ENCODE assay signal across 17 cellular contexts in the genomic region with DNA sequence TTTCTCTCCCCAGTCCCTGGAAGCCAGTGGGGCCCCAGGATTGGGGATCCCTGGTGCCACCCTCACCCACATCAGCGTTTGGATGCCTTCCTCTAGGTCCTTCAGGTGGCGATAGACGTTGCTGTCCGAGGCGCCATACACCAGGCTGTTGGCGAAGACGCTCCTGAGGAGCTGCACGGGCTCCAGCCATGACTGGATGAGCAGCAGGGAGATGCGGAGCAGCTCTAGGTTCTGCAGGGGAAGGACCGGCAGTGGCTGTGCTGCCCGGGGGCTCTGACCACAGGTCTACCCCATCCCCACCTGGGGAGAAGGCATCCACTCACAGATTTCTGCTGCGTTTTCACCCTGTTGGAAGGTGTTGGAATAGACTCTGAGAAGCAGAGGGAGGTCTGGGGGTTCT. TPM values are rescaled to one million over a fixed set of nuclear protein-coding genes. Genes with fewer than 3 reads are reported as not detected.
A peak's percentile ranks its signal among the peaks of the same experiment; 100 is the strongest.
DNase-seq lines count a peak whose midpoint lies in the region; ATAC-seq and TF ChIP-seq lines count a peak whose summit lies in the region.
"Had no signal": no experiment of that assay in that cellular context is flagged by ENCODE, and none has a peak within 500 bp of the region (broad histone marks: within the 10 kb centered on the region; RNA-seq: fewer than 3 reads in every experiment).

No MANE protein-coding gene starts in this region.

- DNase-seq in GM23338 (ENCODE audit: low spot score) (no peak), endodermal cell (peak; percentile 71), neural progenitor cell (ENCODE audit: low spot score) (no peak)
- no peak for DNase-seq in activated CD4-positive, alpha-beta T cell treated with anti-CD3 and anti-CD28 coated beads for 36 hours
- DNase-seq: ACHN; BE2C; C1 segment of cervical spinal cord; CD4-positive, CD25-positive, alpha-beta regulatory T cell; CD8-positive, alpha-beta memory T cell; COR-L47; GM23248; Kasumi-1; KG1 had no signal

- peaks cover 14% of the 10 kb centered on the region; the same call in 1 of the 2 replicates for H3K4me1 ChIP-seq in GM23338 (ENCODE audit: insufficient read depth)
- no peaks in the 10 kb centered on the region for H3K4me1 ChIP-seq in endodermal cell (ENCODE audit: control insufficient read depth, insufficient read depth, low read length)
- H3K4me1 ChIP-seq in neural progenitor cell, result no peaks in the 10 kb centered on the region

- CTCF ChIA-PET in activated CD4-positive, alpha-beta T cell treated with anti-CD3 and anti-CD28 coated beads for 36 hours (lab: Charles Lee), result interaction anchor here (0.6 to 1.1 kb wide), 5 partner anchors 11 to 253 kb away, joined by 3 to 7 read pairs (median 4); no protein-coding TSS in a partner anchor

- WGBS in endodermal cell (ENCODE audit: insufficient coverage in 1 of 2, insufficient read length in 1 of 2), 2 experiments, result 92 to 95% methylated on average over 4 to 12 of the region's 12 CpGs

- H3K9me2 ChIP-seq in GM23338 (ENCODE audit: insufficient read depth), result no peaks in the 10 kb centered on the region

- H3K4me2 ChIP-seq in GM23338 (peak overlapping the region; percentile 49; the same call in 1 of the 2 replicates), neural progenitor cell (no peak overlapping the region)

- H3K27ac Mint-ChIP-seq in GM23338 (no peak overlapping the region), endodermal cell (no peak overlapping the region), neural progenitor cell (no peak overlapping the region)
- H3K27ac Mint-ChIP-seq in activated CD4-positive, alpha-beta T cell treated with anti-CD3 and anti-CD28 coated beads for 36 hours, result no peak overlapping the region
- H3K27ac Mint-ChIP-seq: CD4-positive, CD25-positive, alpha-beta regulatory T cell; CD8-positive, alpha-beta memory T cell had no signal

- H3K4me3 ChIP-seq in GM23338, result peak overlapping the region; percentile 24; the same call in 1 of the 2 replicates
- H3K4me3 ChIP-seq in endodermal cell (ENCODE audit: low read length), result no peak overlapping the region
- no peak overlapping the region for H3K4me3 ChIP-seq in neural progenitor cell
- H3K4me3 ChIP-seq: GM23248 had no signal

- H2AFZ ChIP-seq in GM23338 (peak overlapping the region; percentile 95), neural progenitor cell (replicated peaks) (peak overlapping the region; percentile 87)
- H2AFZ ChIP-seq: GM23248 had no signal

- intact Hi-C loops in activated CD4-positive, alpha-beta T cell treated with anti-CD3 and anti-CD28 coated beads for 36 hours (cut with DNase I, micrococcal nuclease), result no loop called here

- H3K9me3 ChIP-seq in endodermal cell (ENCODE audit: control insufficient read depth, low read length) (no peaks in the 10 kb centered on the region), neural progenitor cell (ENCODE audit: low read depth) (no peaks in the 10 kb centered on the region)
- H3K9me3 ChIP-seq: BE2C had no signal

- H3F3A ChIP-seq in GM23338 (replicated peaks; ENCODE audit: low read depth) (no peaks in the 10 kb centered on the region), neural progenitor cell (ENCODE audit: low read depth) (peaks cover 4% of the 10 kb centered on the region)

- H4K20me1 ChIP-seq in GM23338 (replicated peaks; ENCODE audit: insufficient read depth) (no peaks in the 10 kb centered on the region), neural progenitor cell (ENCODE audit: low read depth) (no peaks in the 10 kb centered on the region)

- no peak overlapping the region for H3K27ac ChIP-seq in GM23338 (ENCODE audit: low read depth)
- H3K27ac ChIP-seq in endodermal cell (ENCODE audit: low read depth, low read length), result no peak overlapping the region
- no peak overlapping the region for H3K27ac ChIP-seq in neural progenitor cell
- H3K27ac ChIP-seq: GM23248 had no signal

- POLR2A ChIA-PET in activated CD4-positive, alpha-beta T cell treated with anti-CD3 and anti-CD28 coated beads for 36 hours (lab: Charles Lee), result no interaction called here

- H3K4me1 Mint-ChIP-seq in GM23338 (peaks cover 16% of the 10 kb centered on the region), endodermal cell (peaks cover 10% of the 10 kb centered on the region), neural progenitor cell (no peaks in the 10 kb centered on the region)
- H3K4me1 Mint-ChIP-seq in activated CD4-positive, alpha-beta T cell treated with anti-CD3 and anti-CD28 coated beads for 36 hours, result no peaks in the 10 kb centered on the region

- H3K36me3 ChIP-seq in GM23338 (ENCODE audit: insufficient read depth) (no peaks in the 10 kb centered on the region), endodermal cell (ENCODE audit: control insufficient read depth, insufficient read depth, low read length) (no peaks in the 10 kb centered on the region), neural progenitor cell (no peaks in the 10 kb centered on the region)
- H3K36me3 ChIP-seq: BE2C had no signal

- H3K27me3 Mint-ChIP-seq in GM23338 (ENCODE audit: insufficient read depth, low read depth, poor library complexity) (peaks cover 3% of the 10 kb centered on the region), endodermal cell (ENCODE audit: insufficient read depth) (peaks cover 13% of the 10 kb centered on the region), neural progenitor cell (ENCODE audit: insufficient read depth, low read depth) (peaks cover 8% of the 10 kb centered on the region)
- H3K27me3 Mint-ChIP-seq in activated CD4-positive, alpha-beta T cell treated with anti-CD3 and anti-CD28 coated beads for 36 hours, result no peaks in the 10 kb centered on the region

- H3K4me3 Mint-ChIP-seq in GM23338, result peak overlapping the region; percentile 30; the same call in 1 of the 3 replicates
- H3K4me3 Mint-ChIP-seq in endodermal cell, result peak overlapping the region; percentile 33
- H3K4me3 Mint-ChIP-seq in neural progenitor cell, result no peak overlapping the region
- no peak overlapping the region for H3K4me3 Mint-ChIP-seq in activated CD4-positive, alpha-beta T cell treated with anti-CD3 and anti-CD28 coated beads for 36 hours
- H3K4me3 Mint-ChIP-seq: CD4-positive, CD25-positive, alpha-beta regulatory T cell; CD8-positive, alpha-beta memory T cell; H9 had no signal

- ATAC-seq in GM23338, result no peak
- ATAC-seq in activated CD4-positive, alpha-beta T cell treated with anti-CD3 and anti-CD28 coated beads for 36 hours, result no peak
- ATAC-seq in HG03354 (IDR thresholded peaks at IDR 0.05; ENCODE audit: poor library complexity, severe bottlenecking, unreplicated experiment), result no peak
- ATAC-seq in HG03135 (IDR thresholded peaks at IDR 0.05; ENCODE audit: unreplicated experiment), result no peak

- H3K79me2 ChIP-seq in GM23338 (replicated peaks; ENCODE audit: insufficient read depth), result no peaks in the 10 kb centered on the region
- H3K79me2 ChIP-seq in neural progenitor cell (ENCODE audit: low read depth), result no peaks in the 10 kb centered on the region

- H3K36me3 Mint-ChIP-seq in GM23338 (ENCODE audit: low read depth), result no peaks in the 10 kb centered on the region
- no peaks in the 10 kb centered on the region for H3K36me3 Mint-ChIP-seq in endodermal cell (ENCODE audit: low read depth)
- no peaks in the 10 kb centered on the region for H3K36me3 Mint-ChIP-seq in neural progenitor cell
- H3K36me3 Mint-ChIP-seq in activated CD4-positive, alpha-beta T cell treated with anti-CD3 and anti-CD28 coated beads for 36 hours (ENCODE audit: low read depth), result no peaks in the 10 kb centered on the region
- H3K36me3 Mint-ChIP-seq: CD4-positive, CD25-positive, alpha-beta regulatory T cell; CD8-positive, alpha-beta memory T cell had no signal

- H3K9ac ChIP-seq in endodermal cell (ENCODE audit: extremely low read depth, low read length, poor library complexity, severe bottlenecking), result no peak overlapping the region
- no peak overlapping the region for H3K9ac ChIP-seq in neural progenitor cell
- H3K9ac ChIP-seq: GM23248 had no signal

- H3K27me3 ChIP-seq in GM23338 (ENCODE audit: insufficient read depth) (no peaks in the 10 kb centered on the region), endodermal cell (ENCODE audit: control insufficient read depth, insufficient read depth, low read length, poor library complexity, severe bottlenecking) (peaks cover 6% of the 10 kb centered on the region), neural progenitor cell (no peaks in the 10 kb centered on the region)
- H3K27me3 ChIP-seq: BE2C had no signal

- H3K9me3 Mint-ChIP-seq in GM23338 (no peaks in the 10 kb centered on the region; the same call in 2 of the 3 replicates), endodermal cell (no peaks in the 10 kb centered on the region), neural progenitor cell (no peaks in the 10 kb centered on the region)
- H3K9me3 Mint-ChIP-seq in activated CD4-positive, alpha-beta T cell treated with anti-CD3 and anti-CD28 coated beads for 36 hours (ENCODE audit: low read depth), result no peaks in the 10 kb centered on the region
- H3K9me3 Mint-ChIP-seq: CD4-positive, CD25-positive, alpha-beta regulatory T cell; CD8-positive, alpha-beta memory T cell; H9 had no signal

- no peak for TF ChIP-seq CTCF in GM23338 (conservative IDR thresholded peaks at IDR 0.05; ENCODE audit: low read depth in 2 of 2)
- no peak for TF ChIP-seq CTCF in endodermal cell (conservative IDR thresholded peaks at IDR 0.05)
- TF ChIP-seq CTCF in neural progenitor cell (IDR thresholded peaks at IDR 0.05), result no peak

RNA-seq across cellular contexts. Expression of a gene that starts 1.0 kb away (rescaled TPM):
- total RNA-seq in GM23338 (2014; rRNA removed; shearing (Covaris generic)), result 0.27 and 0.59 TPM in 2 replicates
- polyA plus RNA-seq in GM23338 (2016; fragmentation: Nextera tagmentation; extraction: Ambion mirVana), result 2.3 TPM in 2 replicates
- total RNA-seq in endodermal cell (under 1 TPM; 0.42 to 0.49 TPM), neural progenitor cell (ENCODE audit: low replicate concordance) (not detected in 2 replicates)
- not detected for polyA plus RNA-seq in endodermal cell (2013, experiment 1 of 2)
- polyA plus RNA-seq in endodermal cell (2013, experiment 2 of 2), result not detected
- total RNA-seq in activated CD4-positive, alpha-beta T cell treated with anti-CD3 and anti-CD28 coated beads for 36 hours, result not detected
- total RNA-seq: A172; CD4-positive, CD25-positive, alpha-beta regulatory T cell; CD8-positive, alpha-beta memory T cell; GM23248 had no signal
- polyA plus RNA-seq: CD4-positive, CD25-positive, alpha-beta regulatory T cell; CD8-positive, alpha-beta memory T cell; GM23248 had no signal

RNA-seq across cellular contexts. Expression of a gene that starts 7.2 kb away (rescaled TPM):
- total RNA-seq in GM23338 (2014; rRNA removed; shearing (Covaris generic)), result not detected in 2 replicates
- polyA plus RNA-seq in GM23338 (2016; fragmentation: Nextera tagmentation; extraction: Ambion mirVana), result 0.37 and 0.43 TPM in 2 replicates
- under 1 TPM in 1 of 2 donors, not detected in 1; 0.57 TPM for total RNA-seq in endodermal cell
- not detected for polyA plus RNA-seq in endodermal cell (2013, experiment 1 of 2)
- polyA plus RNA-seq in endodermal cell (2013, experiment 2 of 2), result not detected
- not detected in 2 replicates for total RNA-seq in neural progenitor cell (ENCODE audit: low replicate concordance)
- total RNA-seq in activated CD4-positive, alpha-beta T cell treated with anti-CD3 and anti-CD28 coated beads for 36 hours, result not detected
- total RNA-seq: A172; CD8-positive, alpha-beta memory T cell; GM23248; H9 had no signal
- polyA plus RNA-seq: CD4-positive, CD25-positive, alpha-beta regulatory T cell; CD8-positive, alpha-beta memory T cell; GM23248 had no signal

RNA-seq across cellular contexts. Expression of a gene that starts 15.7 kb away (rescaled TPM):
- not detected in 2 replicates for total RNA-seq in GM23338 (2014; rRNA removed; shearing (Covaris generic))
- 0.68 TPM in 1 of 2 replicates, not detected in the other for polyA plus RNA-seq in GM23338 (2016; fragmentation: Nextera tagmentation; extraction: Ambion mirVana)
- total RNA-seq in endodermal cell (under 1 TPM in 1 of 2 donors, not detected in 1; 0.64 TPM), neural progenitor cell (ENCODE audit: low replicate concordance) (not detected in 2 replicates)
- polyA plus RNA-seq in endodermal cell (2013, experiment 1 of 2), result not detected
- not detected for polyA plus RNA-seq in endodermal cell (2013, experiment 2 of 2)
- not detected for total RNA-seq in activated CD4-positive, alpha-beta T cell treated with anti-CD3 and anti-CD28 coated beads for 36 hours
- total RNA-seq: A172; CD8-positive, alpha-beta memory T cell; GM23248; H9 had no signal
- polyA plus RNA-seq: CD4-positive, CD25-positive, alpha-beta regulatory T cell; CD8-positive, alpha-beta memory T cell; GM23248 had no signal

RNA-seq across cellular contexts. Expression of a gene that starts 30.4 kb away (rescaled TPM):
- not detected in 2 replicates for total RNA-seq in GM23338 (2014; rRNA removed; shearing (Covaris generic))
- polyA plus RNA-seq in GM23338 (2016; fragmentation: Nextera tagmentation; extraction: Ambion mirVana), result 0.44 TPM in 1 of 2 replicates, not detected in the other
- total RNA-seq in endodermal cell (not detected), neural progenitor cell (ENCODE audit: low replicate concordance) (not detected in 2 replicates)
- not detected for polyA plus RNA-seq in endodermal cell (2013, experiment 1 of 2)
- polyA plus RNA-seq in endodermal cell (2013, experiment 2 of 2), result not detected
- not detected for total RNA-seq in activated CD4-positive, alpha-beta T cell treated with anti-CD3 and anti-CD28 coated beads for 36 hours
- total RNA-seq: A172; CD4-positive, CD25-positive, alpha-beta regulatory T cell; CD8-positive, alpha-beta memory T cell; GM23248; H9 had no signal
- polyA plus RNA-seq: CD4-positive, CD25-positive, alpha-beta regulatory T cell; CD8-positive, alpha-beta memory T cell; GM23248 had no signal

RNA-seq across cellular contexts. Expression of a gene that starts 37.9 kb away (rescaled TPM):
- not detected in 2 replicates for total RNA-seq in GM23338 (2014; rRNA removed; shearing (Covaris generic))
- polyA plus RNA-seq in GM23338 (2016; fragmentation: Nextera tagmentation; extraction: Ambion mirVana), result 0.57 TPM in 1 of 2 replicates, not detected in the other
- total RNA-seq in endodermal cell (not detected), neural progenitor cell (ENCODE audit: low replicate concordance) (not detected in 2 replicates)
- not detected for polyA plus RNA-seq in endodermal cell (2013, experiment 1 of 2)
- not detected for polyA plus RNA-seq in endodermal cell (2013, experiment 2 of 2)
- total RNA-seq in activated CD4-positive, alpha-beta T cell treated with anti-CD3 and anti-CD28 coated beads for 36 hours, result under 1 TPM in 1 of 2 experiments, not detected in 1; 0.28 TPM
- total RNA-seq: A172; CD4-positive, CD25-positive, alpha-beta regulatory T cell; CD8-positive, alpha-beta memory T cell; GM23248; H9 had no signal
- polyA plus RNA-seq: CD8-positive, alpha-beta memory T cell; GM23248 had no signal

Comparison
In these comparisons a context has a peak if more than half of its experiments do, and no peak if none do; other contexts are left out.
1. H3K4me3 Mint-ChIP-seq: peak in GM23338 (single experiment) and endodermal cell (single experiment); none in neural progenitor cell (single experiment) and activated CD4-positive, alpha-beta T cell treated with anti-CD3 and anti-CD28 coated beads for 36 hours (single experiment).